14 cellular contexts compared by ENCODE assay signal in genomic region chr10:15320522-15321203, GRCh38.
"Had no signal": no experiment of that assay in that cellular context is flagged by ENCODE, and none has a peak within 500 bp of the region (broad histone marks: within the 10 kb centered on the region; RNA-seq: fewer than 3 reads in every experiment).

No MANE protein-coding gene starts in this region.

- ATAC-seq: activated CD4-positive, CD25-positive, alpha-beta regulatory T cell treated with anti-CD3 and anti-CD28 coated beads, Interleukin-2, amount 50 U/mL, for 24 hours; esophagus mucosa had no signal

- H3K27ac ChIP-seq: brain microvascular endothelial cell, neural progenitor cell, skin epidermis, vagina had no signal

- H3K27ac Mint-ChIP-seq: neural progenitor cell had no signal

- H2AFZ ChIP-seq: neural progenitor cell had no signal

- H3K27me3 ChIP-seq: brain microvascular endothelial cell, neural progenitor cell, pancreas, vagina had no signal

- H3K4me1 Mint-ChIP-seq: activated naive CD4-positive, alpha-beta T cell treated with anti-CD3 and anti-CD28 coated beads, Interleukin-2, amount 50 U/mL, for 24 hours had no signal

- H3K4me3 ChIP-seq: neural progenitor cell, pancreas, skin epidermis, vagina had no signal

- H3K36me3 Mint-ChIP-seq: activated naive CD4-positive, alpha-beta T cell treated with anti-CD3 and anti-CD28 coated beads, Interleukin-2, amount 50 U/mL, for 24 hours had no signal

- H3K9me3 ChIP-seq: pancreas, vagina had no signal

- H3K27me3 Mint-ChIP-seq: activated naive CD4-positive, alpha-beta T cell treated with anti-CD3 and anti-CD28 coated beads, Interleukin-2, amount 50 U/mL, for 24 hours had no signal

- H3K36me3 ChIP-seq: brain microvascular endothelial cell, neural progenitor cell, pancreas, vagina had no signal

- H3K9ac ChIP-seq: neural progenitor cell had no signal

- H3K4me3 Mint-ChIP-seq: activated naive CD4-positive, alpha-beta T cell treated with anti-CD3 and anti-CD28 coated beads, Interleukin-2, amount 50 U/mL, for 24 hours; neural progenitor cell had no signal

- H3K4me2 ChIP-seq: neural progenitor cell had no signal

- H3K9me3 Mint-ChIP-seq: activated naive CD4-positive, alpha-beta T cell treated with anti-CD3 and anti-CD28 coated beads, Interleukin-2, amount 50 U/mL, for 24 hours; neural progenitor cell had no signal

- DNase-seq: activated CD4-positive, alpha-beta T cell treated with anti-CD3 and anti-CD28 coated beads, Interleukin-2, amount 50 U/mL, for 4 hours; activated effector memory CD4-positive, alpha-beta T cell treated with Interleukin-2 at 50 U/mL for 16 hours; activated T-cell treated with anti-CD3 and anti-CD28 coated beads, Interleukin-2, amount 50 U/mL, for 1 hour; amniotic stem cell; brain microvascular endothelial cell; left ventricle myocardium superior; mesendoderm; pancreas had no signal
